Comparison of ENCODE assay signal across 8 cellular contexts in the genomic region with DNA sequence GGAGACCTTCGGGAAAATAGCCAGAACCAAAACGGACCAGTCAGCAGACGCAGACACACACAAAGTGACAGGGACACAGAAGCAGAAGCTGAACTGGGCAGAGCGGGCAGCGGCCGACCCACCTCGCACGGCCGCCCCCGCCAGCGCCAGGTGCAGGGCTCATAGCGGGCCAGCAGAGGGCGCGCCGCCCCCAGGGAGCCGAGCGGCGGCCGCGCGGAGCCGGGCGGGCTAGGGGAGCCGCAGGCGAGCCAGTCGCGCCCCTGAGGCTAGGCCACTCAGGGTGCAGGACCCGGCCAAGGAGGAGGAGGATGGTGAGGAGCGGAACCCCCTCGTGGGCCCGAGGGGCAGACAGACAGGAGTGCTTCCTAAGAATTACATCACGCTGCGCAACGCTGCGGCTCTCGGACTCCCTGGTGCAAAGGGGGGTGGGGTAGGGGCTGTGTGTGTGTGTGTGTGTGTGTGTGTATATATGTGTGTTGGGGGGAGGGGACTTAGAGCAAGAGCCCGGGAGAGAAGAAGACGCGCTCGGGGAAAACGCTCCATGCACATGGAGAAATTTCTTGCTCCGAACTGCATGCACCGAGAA. TPM values are rescaled to one million over a fixed set of nuclear protein-coding genes. Genes with fewer than 3 reads are reported as not detected.
DNase-seq lines count a peak whose midpoint lies in the region; ATAC-seq, FAIRE-seq and TF ChIP-seq lines count a peak whose summit lies in the region.

No MANE protein-coding gene starts in this region.

- no peak for TF ChIP-seq POLR2A in tibial nerve (IDR thresholded peaks at IDR 0.05)

- DNase-seq in AG09319 (ENCODE audit: extremely low read depth, low read depth) (no peak), HT-29 (ENCODE audit: low spot score) (peak; percentile 12), RCC 7860 (ENCODE audit: low spot score) (peak; percentile 6), globus pallidus (ENCODE audit: low spot score) (peak; percentile 48), occipital lobe (lab: John Stamatoyannopoulos, UW) (peak; percentile 27), tibial nerve (ENCODE audit: low spot score in 2 of 2) (peak in 1 of 2 donors; percentile 55)
- peak; percentile 41 to 65 (median 50) for DNase-seq in activated naive CD4-positive, alpha-beta T cell (lab: John Stamatoyannopoulos, UW)

- peak; percentile 64 for ATAC-seq in GM19023 (IDR thresholded peaks at IDR 0.05; ENCODE audit: unreplicated experiment)

- TF ChIP-seq CTCF in AG09319 (IDR thresholded peaks at IDR 0.05; ENCODE audit: low read depth, low read length) (peak; percentile 48), tibial nerve (IDR thresholded peaks at IDR 0.05) (peak; percentile 94 to 100 (median 96))

- no peak for TF ChIP-seq EP300 in tibial nerve (IDR thresholded peaks at IDR 0.05)

- no peak for FAIRE-seq in RCC 7860 (lab: Jason Lieb, UNC)

- peak overlapping the region in 1 of 4 donors; percentile 87 for H3K27ac ChIP-seq in tibial nerve

- H3K36me3 ChIP-seq in tibial nerve = no peaks in the 10 kb centered on the region

- peaks cover 0 to 51% (median 30%) of the 10 kb centered on the region in 4 donors for H3K4me1 ChIP-seq in tibial nerve

- H3K9me3 ChIP-seq in tibial nerve = no peaks in the 10 kb centered on the region

- peaks cover 0 to 66% of the 10 kb centered on the region in 2 donors for H3K27me3 ChIP-seq in tibial nerve

- 0 to 1% methylated on average over 38 to 39 of the region's 43 CpGs for WGBS in tibial nerve, 2 donors

- peak overlapping the region; percentile 41 to 68 (median 58) for H3K4me3 ChIP-seq in tibial nerve

RNA-seq across cellular contexts. Expression of a gene that starts 0.9 kb away (rescaled TPM):
- not detected in 2 replicates for total RNA-seq in HT-29 (2014; rRNA removed; shearing (Covaris generic))
- total RNA-seq in occipital lobe (3.7 TPM), tibial nerve (10 to 100 TPM; 11.4 to 42.8 (median 14.1) TPM)
